21 cellular contexts compared by ENCODE assay signal in genomic region chr2:176443941-176444340, GRCh38.
DNase-seq lines count a peak whose midpoint lies in the region; ATAC-seq, FAIRE-seq and TF ChIP-seq lines count a peak whose summit lies in the region.
"Had no signal": no experiment of that assay in that cellular context is flagged by ENCODE, and none has a peak within 500 bp of the region (broad histone marks: within the 10 kb centered on the region; RNA-seq: fewer than 3 reads in every experiment).

No MANE protein-coding gene starts in this region.

- H4K12ac ChIP-seq in trophoblast cell (ENCODE audit: low read depth, low read length) = no peak overlapping the region

- no peak overlapping the region for H3K23ac ChIP-seq in trophoblast cell (ENCODE audit: low read length)

- H4K91ac ChIP-seq in trophoblast cell (ENCODE audit: low read depth, low read length) = no peak overlapping the region

- H3K4me3 ChIP-seq in SK-N-SH (ENCODE audit: low read depth in 2 of 2, low read length in 1 of 2) = no peak overlapping the region
- no peak overlapping the region for H3K4me3 ChIP-seq in GM23248
- H3K4me3 ChIP-seq in adipocyte (ENCODE audit: low read length) = no peak overlapping the region
- no peak overlapping the region for H3K4me3 ChIP-seq in trophoblast cell (ENCODE audit: low read depth, low read length)
- H3K4me3 ChIP-seq in MM.1S (ENCODE audit: low read length) = no peak overlapping the region
- H3K4me3 ChIP-seq: A549, K562 had no signal

- FAIRE-seq in HTR-8/SVneo (lab: Jason Lieb, UNC) = no peak
- FAIRE-seq: A549, H1, K562 had no signal

- H3K4ac ChIP-seq in trophoblast cell (ENCODE audit: low read depth, low read length) = no peak overlapping the region

- POLR2A ChIA-PET in SK-N-SH (lab: Yijun Ruan, JAX) = no interaction called here

- H3K4me2 ChIP-seq in SK-N-SH = no peak overlapping the region
- no peak overlapping the region for H3K4me2 ChIP-seq in GM23248 (ENCODE audit: unreplicated experiment)
- no peak overlapping the region for H3K4me2 ChIP-seq in trophoblast cell (ENCODE audit: low read length)
- H3K4me2 ChIP-seq in MM.1S (ENCODE audit: low read depth, low read length) = no peak overlapping the region
- H3K4me2 ChIP-seq: A549 had no signal

- no peak overlapping the region for H2BK120ac ChIP-seq in trophoblast cell (ENCODE audit: insufficient read depth, low read length, poor library complexity)

- TF ChIP-seq RAD21 in SK-N-SH (IDR thresholded peaks at IDR 0.05; ENCODE audit: low read length) = no peak

- H3K36me3 ChIP-seq in SK-N-SH (replicated peaks in 1 of 2; ENCODE audit: control insufficient read depth in 1 of 2, insufficient read depth in 2 of 2, low read length in 1 of 2) (no peaks in the 10 kb centered on the region), GM23248 (ENCODE audit: low read depth) (no peaks in the 10 kb centered on the region), adipocyte (ENCODE audit: control insufficient read depth, insufficient read depth, low read length, severe bottlenecking) (no peaks in the 10 kb centered on the region), trophoblast cell (ENCODE audit: control insufficient read depth in 1 of 2, insufficient read depth in 2 of 2, low read length in 2 of 2) (no peaks in the 10 kb centered on the region), MM.1S (replicated peaks; ENCODE audit: insufficient read depth, low read length) (no peaks in the 10 kb centered on the region)
- H3K36me3 ChIP-seq: BE2C had no signal

- in situ Hi-C loops in GM23248 (cut with MboI) = no loop called here

- no peak for TF ChIP-seq EP300 in SK-N-SH (IDR thresholded peaks at IDR 0.05; ENCODE audit: borderline replicate concordance in 1 of 2, low read depth in 1 of 2, low read length in 1 of 2)

- 75% methylated on average over 2 of the region's 2 CpGs for WGBS in SK-N-SH (ENCODE audit: low lambda C conversion rate)
- WGBS in GM23248 (ENCODE audit: low coverage in 1 of 2, low lambda C conversion rate in 2 of 2, missing lambda C conversion rate in 2 of 2), 2 experiments = 94 to 96% methylated on average over 2 of the region's 2 CpGs
- WGBS in trophoblast cell (ENCODE audit: extremely low coverage, insufficient coverage, insufficient read length) = no CpG with 5 or more reads among the region's 2 CpGs

- no peaks in the 10 kb centered on the region for H4K20me1 ChIP-seq in SK-N-SH (ENCODE audit: insufficient read depth)
- no peaks in the 10 kb centered on the region for H4K20me1 ChIP-seq in GM23248 (ENCODE audit: insufficient read depth)
- no peaks in the 10 kb centered on the region for H4K20me1 ChIP-seq in MM.1S (ENCODE audit: insufficient read depth, low read length)

- no peak overlapping the region for H2AK5ac ChIP-seq in trophoblast cell (ENCODE audit: low read length)

- DNase-seq in SK-N-SH = no peak
- DNase-seq in GM23248 = peak; percentile 35
- peak; percentile 20 for DNase-seq in adipocyte (ENCODE audit: low read depth)
- no peak for DNase-seq in HTR-8/SVneo (ENCODE audit: insufficient read length, low spot score)
- no peak for DNase-seq in trophoblast cell
- no peak for DNase-seq in MM.1S
- DNase-seq: BE2C; C1 segment of cervical spinal cord; CD4-positive, CD25-positive, alpha-beta regulatory T cell; CD8-positive, alpha-beta memory T cell; COR-L47; DMS 273 treated with DMSO at 0.1 percent for 48 hours; DMS53; DND-41; GDM1; H9 had no signal

- H2BK5ac ChIP-seq in trophoblast cell (ENCODE audit: low read depth, low read length, poor library complexity) = no peak overlapping the region

- no peaks in the 10 kb centered on the region for H3K79me2 ChIP-seq in SK-N-SH (ENCODE audit: insufficient read depth)
- no peaks in the 10 kb centered on the region for H3K79me2 ChIP-seq in GM23248 (ENCODE audit: insufficient read depth)
- H3K79me2 ChIP-seq in trophoblast cell (ENCODE audit: control insufficient read depth, insufficient read depth, low read length, poor library complexity) = no peaks in the 10 kb centered on the region
- no peaks in the 10 kb centered on the region for H3K79me2 ChIP-seq in MM.1S (ENCODE audit: low read length)

- H3K9ac ChIP-seq in SK-N-SH (no peak overlapping the region), GM23248 (no peak overlapping the region), adipocyte (ENCODE audit: low read length) (no peak overlapping the region), trophoblast cell (ENCODE audit: low read length) (no peak overlapping the region), MM.1S (ENCODE audit: low read length) (no peak overlapping the region)

- H2AFZ ChIP-seq in SK-N-SH (ENCODE audit: low read depth) (no peak overlapping the region), GM23248 (peak overlapping the region; percentile 17), trophoblast cell (ENCODE audit: insufficient read depth, low read length, poor library complexity) (no peak overlapping the region), MM.1S (ENCODE audit: low read length) (no peak overlapping the region)

- H3K9me3 ChIP-seq in SK-N-SH (no peaks in the 10 kb centered on the region), GM23248 (ENCODE audit: low read depth) (no peaks in the 10 kb centered on the region), adipocyte (ENCODE audit: control insufficient read depth, low read length) (no peaks in the 10 kb centered on the region), trophoblast cell (ENCODE audit: insufficient read depth, low read depth, low read length) (no peaks in the 10 kb centered on the region), MM.1S (replicated peaks; ENCODE audit: insufficient read depth, low read length) (no peaks in the 10 kb centered on the region)
- H3K9me3 ChIP-seq: A549, BE2C had no signal

- H3K27me3 ChIP-seq in SK-N-SH (ENCODE audit: insufficient read depth) = no peaks in the 10 kb centered on the region
- H3K27me3 ChIP-seq in GM23248 (replicated peaks; ENCODE audit: insufficient read depth) = no peaks in the 10 kb centered on the region
- no peaks in the 10 kb centered on the region for H3K27me3 ChIP-seq in adipocyte (replicated peaks; ENCODE audit: control insufficient read depth, insufficient read depth, low read length)
- no peaks in the 10 kb centered on the region for H3K27me3 ChIP-seq in trophoblast cell (ENCODE audit: insufficient read depth, low read length)
- H3K27me3 ChIP-seq in MM.1S (replicated peaks; ENCODE audit: insufficient read depth, low read length) = no peaks in the 10 kb centered on the region
- H3K27me3 ChIP-seq: BE2C had no signal

- TF ChIP-seq CTCF in SK-N-SH (IDR thresholded peaks at IDR 0.05) (no peak), MM.1S (IDR thresholded peaks at IDR 0.05; ENCODE audit: low read length) (no peak)

- H3F3A ChIP-seq in SK-N-SH (replicated peaks; ENCODE audit: insufficient read depth) (no peaks in the 10 kb centered on the region), GM23248 (ENCODE audit: insufficient read depth) (peaks cover 14% of the 10 kb centered on the region), MM.1S (ENCODE audit: insufficient read depth, low read length) (no peaks in the 10 kb centered on the region)

- no peaks in the 10 kb centered on the region for H3K79me1 ChIP-seq in trophoblast cell (ENCODE audit: low read length)

- H3K18ac ChIP-seq in trophoblast cell (ENCODE audit: low read length) = no peak overlapping the region

- 0 out of 3 replicates have a peak, but pooled peaks have one; percentile 21 for ATAC-seq in SK-N-SH treated with all-trans-retinoic acid at 6 μM for 48 hours
- ATAC-seq: A549, K562 had no signal

- no peak overlapping the region for H3K14ac ChIP-seq in trophoblast cell (ENCODE audit: low read length)

- H3K27ac ChIP-seq in SK-N-SH (ENCODE audit: low read depth in 2 of 2, low read length in 1 of 2) = no peak overlapping the region
- H3K27ac ChIP-seq in GM23248 = no peak overlapping the region
- H3K27ac ChIP-seq in trophoblast cell (ENCODE audit: low read depth, low read length) = no peak overlapping the region
- no peak overlapping the region for H3K27ac ChIP-seq in MM.1S (ENCODE audit: low read length)
- H3K27ac ChIP-seq: 22Rv1, A549 had no signal

- H2BK12ac ChIP-seq in trophoblast cell (ENCODE audit: low read length) = no peak overlapping the region

- H4K8ac ChIP-seq in trophoblast cell (ENCODE audit: low read depth, low read length) = no peak overlapping the region

- no peaks in the 10 kb centered on the region; a peak in 1 of 4 replicates for H3K4me1 ChIP-seq in SK-N-SH (ENCODE audit: control insufficient read depth in 1 of 2, insufficient read depth in 2 of 2, low read depth in 1 of 2, low read length in 1 of 2)
- peaks cover 27% of the 10 kb centered on the region for H3K4me1 ChIP-seq in GM23248 (ENCODE audit: insufficient read depth)
- peaks cover 9% of the 10 kb centered on the region for H3K4me1 ChIP-seq in adipocyte (ENCODE audit: control insufficient read depth, insufficient read depth, low read length)
- H3K4me1 ChIP-seq in trophoblast cell (ENCODE audit: control insufficient read depth in 1 of 2, insufficient read depth in 2 of 2, low read length in 2 of 2) = no peaks in the 10 kb centered on the region
- no peaks in the 10 kb centered on the region for H3K4me1 ChIP-seq in MM.1S (ENCODE audit: low read length)
- H3K4me1 ChIP-seq: BE2C had no signal

- CTCF ChIA-PET in SK-N-SH (lab: Yijun Ruan, JAX) = interaction anchor here (0.8 to 4.3 kb wide), 6 partner anchors 8 to 254 kb away, joined by 3 to 32 read pairs (median 3); no protein-coding TSS in a partner anchor

- H3K9me2 ChIP-seq in SK-N-SH = no peaks in the 10 kb centered on the region
- H3K9me2 ChIP-seq in GM23248 (ENCODE audit: insufficient read depth) = no peaks in the 10 kb centered on the region
- H3K9me2 ChIP-seq in MM.1S (replicated peaks; ENCODE audit: insufficient read depth, low read length) = no peaks in the 10 kb centered on the region

TF ChIP-seq in SK-N-SH treated with all-trans-retinoic acid at 6 μM for 48 hours, 23 proteins besides CTCF, POLR2A, EP300 and RAD21 (continues in another document):
- no peak for TF ChIP-seq ZNF70 (CRISPR knock-in tag; IDR thresholded peaks at IDR 0.05)

TF ChIP-seq in SK-N-SH, 30 proteins besides CTCF, POLR2A, EP300 and RAD21 (continues in another document):
- no peak for TF ChIP-seq CHD2 (IDR thresholded peaks at IDR 0.05; ENCODE audit: low read length, partially characterized antibody)
- no peak for TF ChIP-seq ZBTB33 (IDR thresholded peaks at IDR 0.05; ENCODE audit: borderline replicate concordance, low read depth)
- no peak for TF ChIP-seq NRF1 (IDR thresholded peaks at IDR 0.05; ENCODE audit: low read depth, low read length)

Comparison
In these comparisons a context has a peak if more than half of its experiments do, and no peak if none do; other contexts are left out.
1. DNase-seq: peak in GM23248 (single experiment) and adipocyte (single experiment); none in SK-N-SH (single experiment), HTR-8/SVneo (single experiment), trophoblast cell (0 of 2) and MM.1S (single experiment).